Comparison of ENCODE assay signal across 17 cellular contexts in the genomic region with DNA sequence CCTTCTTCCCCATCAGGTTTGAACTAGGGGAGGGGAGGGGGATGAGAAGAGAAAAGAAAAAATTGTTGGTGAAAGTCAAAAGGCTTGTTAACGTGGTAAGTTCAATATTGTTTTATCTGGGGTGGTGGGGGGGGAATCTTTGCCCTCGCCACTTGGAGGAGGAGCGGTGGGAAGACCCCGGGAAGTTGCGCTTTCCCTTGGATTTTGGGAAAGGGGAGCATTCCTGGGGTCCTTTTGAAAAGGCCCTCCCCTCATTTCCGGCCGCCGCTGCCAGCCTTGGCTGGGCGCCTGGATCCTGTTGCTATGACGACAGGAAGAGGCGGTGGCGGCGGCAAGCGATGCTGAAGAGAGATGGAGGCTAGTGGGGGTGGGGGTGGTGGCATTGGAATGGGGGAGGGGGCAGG. TPM values are rescaled to one million over a fixed set of nuclear protein-coding genes. Genes with fewer than 3 reads are reported as not detected.
DNase-seq lines count a peak whose midpoint lies in the region; ATAC-seq, FAIRE-seq and TF ChIP-seq lines count a peak whose summit lies in the region.
"Had no signal": no experiment of that assay in that cellular context is flagged by ENCODE, and none has a peak within 500 bp of the region (broad histone marks: within the 10 kb centered on the region; RNA-seq: fewer than 3 reads in every experiment).

No MANE protein-coding gene starts in this region.

- H2AK5ac ChIP-seq in H9 (ENCODE audit: insufficient read length, low read length), result no peak overlapping the region

- no peak overlapping the region for H2BK15ac ChIP-seq in H9 (ENCODE audit: low read depth, low read length)

- H3K9ac ChIP-seq in BLaER1 (no peak overlapping the region), H9 (ENCODE audit: extremely low read depth, insufficient read length, low read length) (no peak overlapping the region)

- DNase-seq in H9, result peak; percentile 80
- DNase-seq in inferior parietal cortex (ENCODE audit: extremely low spot score), result peak; percentile 57
- DNase-seq in GM19239 (ENCODE audit: insufficient read length, low spot score), result no peak
- DNase-seq in CD14-positive monocyte (ENCODE audit: low spot score), result no peak
- DNase-seq in activated gamma-delta T cell (lab: John Stamatoyannopoulos, UW), result no peak
- no peak for DNase-seq in activated T-cell treated with anti-CD3 and anti-CD28 coated beads, Interleukin-2, amount 50 U/mL, for 72 hours
- DNase-seq: activated naive CD8-positive, alpha-beta T cell treated with anti-CD3 and anti-CD28 coated beads, Interleukin-2, amount 50 U/mL, for 24 hours; cortex of kidney; MG63; stimulated activated CD4-positive, alpha-beta T cell treated with anti-CD3 and anti-CD28 coated beads, Interleukin-4, amount 100 ng/mL, for 24 hours had no signal

- no peak for ATAC-seq in activated T-cell treated with anti-CD3 and anti-CD28 coated beads, Interleukin-2, amount 50 U/mL, for 72 hours (replicated peaks in 1 of 2)
- ATAC-seq: activated naive CD8-positive, alpha-beta T cell treated with anti-CD3 and anti-CD28 coated beads, Interleukin-2, amount 50 U/mL, for 24 hours; stimulated activated effector memory CD8-positive, alpha-beta T cell treated with anti-CD3 and anti-CD28 coated beads, Interleukin-12 subunit alpha, Interleukin-12 subunit beta, amount 100 ng/mL, for 72 hours had no signal

- peak overlapping the region; percentile 73 for H3K18ac ChIP-seq in H9 (ENCODE audit: insufficient read length, low read depth, low read length)

- H3K27ac Mint-ChIP-seq in H9 (peak overlapping the region in 2 of 3 experiments; percentile 67 to 75; a peak in 4 of 7 replicates), brain (peak overlapping the region in 4 of 5 experiments; percentile 74 to 99 (median 96)), CD14-positive monocyte (no peak overlapping the region)
- H3K27ac Mint-ChIP-seq in activated T-cell treated with anti-CD3 and anti-CD28 coated beads, Interleukin-2, amount 50 U/mL, for 72 hours, result no peak overlapping the region
- H3K27ac Mint-ChIP-seq: activated naive CD8-positive, alpha-beta T cell treated with anti-CD3 and anti-CD28 coated beads, Interleukin-2, amount 50 U/mL, for 24 hours; stimulated activated effector memory CD8-positive, alpha-beta T cell treated with anti-CD3 and anti-CD28 coated beads, Interleukin-12 subunit alpha, Interleukin-12 subunit beta, amount 100 ng/mL, for 72 hours had no signal

- H3K23me2 ChIP-seq in H9 (ENCODE audit: insufficient read length, low read depth, low read length, poor library complexity, severe bottlenecking), result peaks cover 42% of the 10 kb centered on the region

- no peaks in the 10 kb centered on the region; the same call in 1 of the 2 replicates for H4K20me1 ChIP-seq in BLaER1
- H4K20me1 ChIP-seq in H9 (ENCODE audit: control insufficient read depth, insufficient read depth, insufficient read length), result no peaks in the 10 kb centered on the region

- peak overlapping the region; percentile 21 for H2BK12ac ChIP-seq in H9 (ENCODE audit: insufficient read length, low read depth, low read length)

- H3K27ac ChIP-seq in BLaER1, result no peak overlapping the region
- no peak overlapping the region for H3K27ac ChIP-seq in H9 (ENCODE audit: insufficient read length, low read depth, low read length)
- H3K27ac ChIP-seq: right atrium auricular region had no signal

- no peak overlapping the region for H2AFZ ChIP-seq in H9 (ENCODE audit: low read length)

- H3K56ac ChIP-seq in H9 (ENCODE audit: insufficient read length, low read depth, low read length), result no peak overlapping the region

- H3K27me3 Mint-ChIP-seq in H9 (ENCODE audit: low read depth) (peaks cover 53% of the 10 kb centered on the region), brain (peaks cover 33% of the 10 kb centered on the region), CD14-positive monocyte (ENCODE audit: low read depth in 3 of 3) (peaks cover 64 to 80% (median 76%) of the 10 kb centered on the region in 3 donors)
- H3K27me3 Mint-ChIP-seq in activated T-cell treated with anti-CD3 and anti-CD28 coated beads, Interleukin-2, amount 50 U/mL, for 72 hours (ENCODE audit: low read depth), result peaks cover 76% of the 10 kb centered on the region

- peak overlapping the region; percentile 96 for H3T11ph ChIP-seq in H9 (ENCODE audit: low read length)

- H3K9me3 ChIP-seq in BLaER1 (no peaks in the 10 kb centered on the region), H9 (ENCODE audit: control insufficient read depth, low read depth, low read length) (no peaks in the 10 kb centered on the region)
- H3K9me3 ChIP-seq: MG63 had no signal

- H4K5ac ChIP-seq in H9 (ENCODE audit: insufficient read length, low read depth, low read length), result no peak overlapping the region

- TF ChIP-seq CTCF in H9 (conservative IDR thresholded peaks at IDR 0.05) (no peak), brain (conservative IDR thresholded peaks at IDR 0.05) (no peak), CD14-positive monocyte (IDR thresholded peaks at IDR 0.05) (no peak)

- H3K4ac ChIP-seq in H9 (ENCODE audit: low read depth, low read length), result no peak overlapping the region

- H3K27me3 ChIP-seq in BLaER1 (peaks cover 64% of the 10 kb centered on the region), H9 (ENCODE audit: insufficient read depth, low read length) (no peaks in the 10 kb centered on the region; the same call in 1 of the 2 replicates)

- no peak overlapping the region for H3K4me3 ChIP-seq in BLaER1
- H3K4me3 ChIP-seq: MG63, right atrium auricular region had no signal

- no peaks in the 10 kb centered on the region for H3K79me2 ChIP-seq in H9 (ENCODE audit: insufficient read depth, low read length)

- H3K4me3 Mint-ChIP-seq in H9, result peak overlapping the region; percentile 32 to 94
- peak overlapping the region; percentile 75 to 97 (median 89) for H3K4me3 Mint-ChIP-seq in brain
- peak overlapping the region in 1 of 2 donors; percentile 77 for H3K4me3 Mint-ChIP-seq in CD14-positive monocyte
- H3K4me3 Mint-ChIP-seq in activated T-cell treated with anti-CD3 and anti-CD28 coated beads, Interleukin-2, amount 50 U/mL, for 72 hours, result no peak overlapping the region
- H3K4me3 Mint-ChIP-seq: activated naive CD8-positive, alpha-beta T cell treated with anti-CD3 and anti-CD28 coated beads, Interleukin-2, amount 50 U/mL, for 24 hours; stimulated activated effector memory CD8-positive, alpha-beta T cell treated with anti-CD3 and anti-CD28 coated beads, Interleukin-12 subunit alpha, Interleukin-12 subunit beta, amount 100 ng/mL, for 72 hours had no signal

- no peak overlapping the region; the same call in 1 of the 2 replicates for H3K14ac ChIP-seq in H9 (ENCODE audit: insufficient read depth, low read length)

- H3K4me2 ChIP-seq in BLaER1, result peak overlapping the region; percentile 3; the same call in 1 of the 2 replicates
- H3K4me2 ChIP-seq in H9 (ENCODE audit: insufficient read depth, insufficient read length, low read length), result peak overlapping the region; percentile 99

- WGBS in H9 (ENCODE audit: extremely low coverage, insufficient read length, low lambda C conversion rate), result no CpG with 5 or more reads among the region's 14 CpGs

- H3K36me3 Mint-ChIP-seq in H9 (ENCODE audit: insufficient read depth in 1 of 3, low read depth in 3 of 3), result peaks cover 0 to 4% (median 0%) of the 10 kb centered on the region in 3 experiments; a peak in 2 of 7 replicates
- H3K36me3 Mint-ChIP-seq in brain, result no peaks in the 10 kb centered on the region
- H3K36me3 Mint-ChIP-seq in CD14-positive monocyte, result peaks cover 5 to 6% of the 10 kb centered on the region in 2 donors
- peaks cover 0 to 2% of the 10 kb centered on the region in 2 donors for H3K36me3 Mint-ChIP-seq in activated T-cell treated with anti-CD3 and anti-CD28 coated beads, Interleukin-2, amount 50 U/mL, for 72 hours (ENCODE audit: insufficient read depth in 2 of 2)
- H3K36me3 Mint-ChIP-seq: stimulated activated effector memory CD8-positive, alpha-beta T cell treated with anti-CD3 and anti-CD28 coated beads, Interleukin-12 subunit alpha, Interleukin-12 subunit beta, amount 100 ng/mL, for 72 hours had no signal

- H2BK120ac ChIP-seq in H9 (ENCODE audit: low read depth, low read length, poor library complexity, severe bottlenecking), result peak overlapping the region; percentile 75

- H4K8ac ChIP-seq in H9 (replicated peaks; ENCODE audit: insufficient read length, low read depth, low read length), result no peak overlapping the region

- H3K9me3 Mint-ChIP-seq in H9 (peaks cover 0 to 3% of the 10 kb centered on the region in 2 experiments; a peak in 1 of 5 replicates), brain (peaks cover 0 to 3% (median 0%) of the 10 kb centered on the region in 5 experiments), CD14-positive monocyte (peaks cover 0 to 25% (median 12%) of the 10 kb centered on the region in 7 donors)
- H3K9me3 Mint-ChIP-seq in activated T-cell treated with anti-CD3 and anti-CD28 coated beads, Interleukin-2, amount 50 U/mL, for 72 hours, result no peaks in the 10 kb centered on the region
- H3K9me3 Mint-ChIP-seq: activated naive CD8-positive, alpha-beta T cell treated with anti-CD3 and anti-CD28 coated beads, Interleukin-2, amount 50 U/mL, for 24 hours; stimulated activated effector memory CD8-positive, alpha-beta T cell treated with anti-CD3 and anti-CD28 coated beads, Interleukin-12 subunit alpha, Interleukin-12 subunit beta, amount 100 ng/mL, for 72 hours had no signal

- peak overlapping the region; percentile 65 for H2BK20ac ChIP-seq in H9 (ENCODE audit: low read depth, low read length, poor library complexity, severe bottlenecking)

- H3K79me1 ChIP-seq in H9 (ENCODE audit: insufficient read depth, low read depth, low read length, poor library complexity, severe bottlenecking), result no peaks in the 10 kb centered on the region

- H3K4me1 Mint-ChIP-seq in H9 (peaks cover 44 to 59% of the 10 kb centered on the region in 2 experiments), brain (peaks cover 45% of the 10 kb centered on the region), CD14-positive monocyte (peaks cover 11% of the 10 kb centered on the region)
- H3K4me1 Mint-ChIP-seq in activated T-cell treated with anti-CD3 and anti-CD28 coated beads, Interleukin-2, amount 50 U/mL, for 72 hours (ENCODE audit: low read depth), result no peaks in the 10 kb centered on the region

- FAIRE-seq in GM19239 (lab: Jason Lieb, UNC), result no peak
- FAIRE-seq: keratinocyte had no signal

- H2BK5ac ChIP-seq in H9 (ENCODE audit: insufficient read length, low read length), result no peak overlapping the region

- H4K91ac ChIP-seq in H9 (ENCODE audit: insufficient read length, low read depth, low read length), result no peak overlapping the region

- H3K23ac ChIP-seq in H9 (ENCODE audit: insufficient read length, low read depth, low read length), result no peak overlapping the region

- peaks cover 15% of the 10 kb centered on the region for H3K4me1 ChIP-seq in BLaER1
- peaks cover 5% of the 10 kb centered on the region for H3K4me1 ChIP-seq in H9 (ENCODE audit: insufficient read depth, low read length)
- H3K4me1 ChIP-seq: right atrium auricular region had no signal

- no peaks in the 10 kb centered on the region for H3K36me3 ChIP-seq in BLaER1
- H3K36me3 ChIP-seq: MG63, right atrium auricular region had no signal

- intact Hi-C loops in CD14-positive monocyte (cut with micrococcal nuclease), result no loop called here

RNA-seq across cellular contexts. Expression of a gene that starts 4.6 kb away (rescaled TPM):
- 6.0 and 7.1 TPM in 2 replicates for total RNA-seq in H9 (2021)
- 4.3 TPM for polyA plus RNA-seq in brain (ENCODE audit: insufficient read depth, low read depth, low replicate concordance)
- polyA plus RNA-seq in CD14-positive monocyte, result not detected
- total RNA-seq in activated T-cell treated with anti-CD3 and anti-CD28 coated beads, Interleukin-2, amount 50 U/mL, for 72 hours, result under 1 TPM in 1 of 2 donors, not detected in 1; 0.02 TPM
- polyA plus RNA-seq: keratinocyte had no signal

RNA-seq across cellular contexts. Expression of a gene that starts 33.3 kb away (rescaled TPM):
- total RNA-seq in H9 (2021), result 1.6 and 2.0 TPM in 2 replicates
- polyA plus RNA-seq in brain (ENCODE audit: insufficient read depth, low read depth, low replicate concordance) (not detected), CD14-positive monocyte (under 1 TPM in 1 of 2 donors, not detected in 1; 0.18 TPM)
- not detected for total RNA-seq in activated T-cell treated with anti-CD3 and anti-CD28 coated beads, Interleukin-2, amount 50 U/mL, for 72 hours
- polyA plus RNA-seq: fibroblast of lung, keratinocyte had no signal

RNA-seq across cellular contexts. Expression of a gene that starts 49.1 kb away (rescaled TPM):
- 22.1 and 22.7 TPM in 2 replicates for total RNA-seq in H9 (2021)
- polyA plus RNA-seq in brain (ENCODE audit: insufficient read depth, low read depth, low replicate concordance) (27.2 TPM), CD14-positive monocyte (not detected)
- not detected for total RNA-seq in activated T-cell treated with anti-CD3 and anti-CD28 coated beads, Interleukin-2, amount 50 U/mL, for 72 hours
- total RNA-seq: NCI-H460, right atrium auricular region had no signal
- polyA plus RNA-seq: keratinocyte had no signal

Comparison
In these comparisons a context has a peak if more than half of its experiments do, and no peak if none do; other contexts are left out.
1. DNase-seq: peak in H9 (single experiment) and inferior parietal cortex (single experiment); none in GM19239 (single experiment), CD14-positive monocyte (single experiment), activated gamma-delta T cell (single experiment) and activated T-cell treated with anti-CD3 and anti-CD28 coated beads, Interleukin-2, amount 50 U/mL, for 72 hours (0 of 2).
2. H3K27ac Mint-ChIP-seq: peak in H9 (2 of 3) and brain (4 of 5); none in CD14-positive monocyte (0 of 7) and activated T-cell treated with anti-CD3 and anti-CD28 coated beads, Interleukin-2, amount 50 U/mL, for 72 hours (single experiment).
3. H3K4me3 Mint-ChIP-seq: peak in H9 (2 of 2) and brain (5 of 5); none in activated T-cell treated with anti-CD3 and anti-CD28 coated beads, Interleukin-2, amount 50 U/mL, for 72 hours (0 of 2).
4. RNA of a gene that starts 49.1 kb away (total RNA-seq): 22.1 to 22.7 TPM in H9; not detected in activated T-cell treated with anti-CD3 and anti-CD28 coated beads, Interleukin-2, amount 50 U/mL, for 72 hours; every median in the first group is over 10 times any median in the second.